3 cellular contexts compared by ENCODE assay signal in genomic region chr9:81833563-81834345, GRCh38.
TF ChIP-seq lines count a peak whose summit lies in the region.

No MANE protein-coding gene starts in this region.

TF ChIP-seq in IMR-90, 13 proteins besides CTCF, POLR2A, EP300 and RAD21:
- TF ChIP-seq MAZ (IDR thresholded peaks at IDR 0.05; ENCODE audit: borderline replicate concordance, low read depth, low read length), result no peak
- peak; percentile 60; the same call in 1 of the 2 replicates for TF ChIP-seq FOS (IDR thresholded peaks at IDR 0.05; ENCODE audit: low read depth, low read length)
- 0 out of 2 replicates have a peak, but pooled peaks have one; percentile 47 for TF ChIP-seq USF2 (IDR thresholded peaks at IDR 0.05; ENCODE audit: low read depth, low read length)
- TF ChIP-seq MXI1 (IDR thresholded peaks at IDR 0.05; ENCODE audit: borderline replicate concordance, low read depth, low read length), result no peak
- TF ChIP-seq NFE2L2 (IDR thresholded peaks at IDR 0.05; ENCODE audit: low read depth, low read length), result no peak

TF ChIP-seq in endothelial cell of umbilical vein, 7 proteins besides CTCF, POLR2A, EP300 and RAD21:
- TF ChIP-seq MYC (IDR thresholded peaks at IDR 0.05; ENCODE audit: low read depth, low read length), result no peak
- no peak for TF ChIP-seq POLR2AphosphoS5 (IDR thresholded peaks at IDR 0.05; ENCODE audit: insufficient read depth, low read depth, low read length)
- TF ChIP-seq JUN (IDR thresholded peaks at IDR 0.05; ENCODE audit: borderline replicate concordance, insufficient read depth, insufficient read length, low read depth), result no peak
- TF ChIP-seq GATA2 (IDR thresholded peaks at IDR 0.05; ENCODE audit: insufficient read depth, insufficient read length, low read depth, low read length), result no peak
- peak; percentile 17 for TF ChIP-seq MAX (IDR thresholded peaks at IDR 0.05; ENCODE audit: insufficient read depth, insufficient read length)
- TF ChIP-seq FOS (IDR thresholded peaks at IDR 0.05; ENCODE audit: borderline replicate concordance, insufficient read depth, low read length), result peak; percentile 8
- no peak for TF ChIP-seq EZH2 (IDR thresholded peaks at IDR 0.05; ENCODE audit: borderline replicate concordance, low read depth, low read length, severe bottlenecking)

TF ChIP-seq in HepG2, 621 proteins besides CTCF, POLR2A, EP300 and RAD21 (continues in another document):
- TF ChIP-seq ETV6 (CRISPR knock-in tag; conservative IDR thresholded peaks at IDR 0.05) (no peak), RFX1 (IDR thresholded peaks at IDR 0.05) (no peak), ZFP91 (CRISPR knock-in tag; IDR thresholded peaks at IDR 0.05; ENCODE audit: borderline replicate concordance) (0 out of 2 replicates have a peak, but pooled peaks have one; percentile 21), RXRB (CRISPR knock-in tag; IDR thresholded peaks at IDR 0.05; ENCODE audit: borderline replicate concordance) (peak; percentile 96), TBL1XR1 (IDR thresholded peaks at IDR 0.05; ENCODE audit: borderline replicate concordance, low read length, partially characterized antibody) (no peak), TOE1 (CRISPR knock-in tag; IDR thresholded peaks at IDR 0.05) (no peak), PAF1 (CRISPR knock-in tag; IDR thresholded peaks at IDR 0.05) (no peak), HHEX (CRISPR knock-in tag; IDR thresholded peaks at IDR 0.05) (no peak), CREB3 (CRISPR knock-in tag; IDR thresholded peaks at IDR 0.05) (no peak), ZNF850 (CRISPR knock-in tag; conservative IDR thresholded peaks at IDR 0.05) (no peak), ZBTB7B (CRISPR knock-in tag; IDR thresholded peaks at IDR 0.05) (peak; percentile 37; the same call in 1 of the 2 replicates), FUBP1 (CRISPR knock-in tag; IDR thresholded peaks at IDR 0.05; ENCODE audit: borderline replicate concordance) (no peak), CBX2 (IDR thresholded peaks at IDR 0.05; ENCODE audit: low read depth, low read length) (no peak), CBX2 (CRISPR knock-in tag; IDR thresholded peaks at IDR 0.05; ENCODE audit: low read depth) (no peak), CREM (IDR thresholded peaks at IDR 0.05) (peak; percentile 44; the same call in 1 of the 2 replicates), CREM (CRISPR knock-in tag; IDR thresholded peaks at IDR 0.05) (no peak), ZNF841 (CRISPR knock-in tag; IDR thresholded peaks at IDR 0.05; ENCODE audit: borderline replicate concordance) (no peak), ZFP62 (CRISPR knock-in tag; IDR thresholded peaks at IDR 0.05) (no peak), ZNF562 (CRISPR knock-in tag; IDR thresholded peaks at IDR 0.05; ENCODE audit: borderline replicate concordance) (no peak), ZNF501 (CRISPR knock-in tag; IDR thresholded peaks at IDR 0.05) (peak; percentile 51; the same call in 1 of the 2 replicates), ZNF768 (CRISPR knock-in tag; IDR thresholded peaks at IDR 0.05) (peak; percentile 75), NFIB (CRISPR knock-in tag; IDR thresholded peaks at IDR 0.05; ENCODE audit: borderline replicate concordance) (no peak), HDAC1 (CRISPR knock-in tag; IDR thresholded peaks at IDR 0.05) (peak; percentile 76), ZNF383 (CRISPR knock-in tag; IDR thresholded peaks at IDR 0.05; ENCODE audit: borderline replicate concordance) (no peak), FOSL2 (CRISPR knock-in tag; IDR thresholded peaks at IDR 0.05) (peak; percentile 83), TFAP4 (IDR thresholded peaks at IDR 0.05; ENCODE audit: borderline replicate concordance, low read depth) (0 out of 2 replicates have a peak, but pooled peaks have one; percentile 30), TERF1 (CRISPR knock-in tag; IDR thresholded peaks at IDR 0.05) (no peak), FOXJ3 (CRISPR knock-in tag; IDR thresholded peaks at IDR 0.05; ENCODE audit: borderline replicate concordance) (peak; percentile 81; the same call in 1 of the 2 replicates), SALL1 (CRISPR knock-in tag; IDR thresholded peaks at IDR 0.05) (peak; percentile 95), JUND (CRISPR knock-in tag; IDR thresholded peaks at IDR 0.05) (no peak), ATRX (CRISPR knock-in tag; IDR thresholded peaks at IDR 0.05; ENCODE audit: borderline replicate concordance) (no peak), MED1 (CRISPR knock-in tag; IDR thresholded peaks at IDR 0.05) (peak; percentile 89), ZBTB46 (CRISPR knock-in tag; IDR thresholded peaks at IDR 0.05; ENCODE audit: borderline replicate concordance) (no peak), ZNF550 (CRISPR knock-in tag; IDR thresholded peaks at IDR 0.05; ENCODE audit: borderline replicate concordance) (no peak), NCOA2 (CRISPR knock-in tag; IDR thresholded peaks at IDR 0.05) (peak; percentile 83), SMYD3 (CRISPR knock-in tag; IDR thresholded peaks at IDR 0.05) (no peak), GABPB1 (CRISPR knock-in tag; IDR thresholded peaks at IDR 0.05) (no peak), KDM2A (CRISPR knock-in tag; IDR thresholded peaks at IDR 0.05; ENCODE audit: borderline replicate concordance, low read depth) (0 out of 2 replicates have a peak, but pooled peaks have one; percentile 57), SATB2 (CRISPR knock-in tag; IDR thresholded peaks at IDR 0.05) (0 out of 2 replicates have a peak, but pooled peaks have one; percentile 30), FOXK1 (CRISPR knock-in tag; IDR thresholded peaks at IDR 0.05; ENCODE audit: borderline replicate concordance, low read depth) (peak; percentile 48; the same call in 1 of the 2 replicates), ZNF451 (CRISPR knock-in tag; IDR thresholded peaks at IDR 0.05) (no peak), CHD4 (IDR thresholded peaks at IDR 0.05; ENCODE audit: borderline replicate concordance, low read length) (no peak), FOXP4 (CRISPR knock-in tag; IDR thresholded peaks at IDR 0.05) (peak; percentile 84), PHB2 (IDR thresholded peaks at IDR 0.05; ENCODE audit: partially characterized antibody) (no peak), SOX13 (IDR thresholded peaks at IDR 0.05) (no peak), SOX13 (CRISPR knock-in tag; conservative IDR thresholded peaks at IDR 0.05 in 1 of 2, IDR thresholded peaks at IDR 0.05 in 1 of 2) (peak in 1 of 2 experiments; percentile 83; a peak in 2 of 4 replicates), SMAD9 (CRISPR knock-in tag; IDR thresholded peaks at IDR 0.05) (no peak), HDAC2 (CRISPR knock-in tag; IDR thresholded peaks at IDR 0.05) (peak; percentile 79), IRF1 (CRISPR knock-in tag; IDR thresholded peaks at IDR 0.05; ENCODE audit: low read depth) (no peak), HOXA5 (CRISPR knock-in tag; IDR thresholded peaks at IDR 0.05) (peak; percentile 56; the same call in 1 of the 2 replicates), ZNF709 (CRISPR knock-in tag; IDR thresholded peaks at IDR 0.05) (0 out of 2 replicates have a peak, but pooled peaks have one; percentile 23), MTERF4 (CRISPR knock-in tag; IDR thresholded peaks at IDR 0.05) (no peak)
